35 cellular contexts compared by ENCODE assay signal in genomic region chr15:81334768-81335447, GRCh38. TPM values are rescaled to one million over a fixed set of nuclear protein-coding genes. Genes with fewer than 3 reads are reported as not detected.
DNase-seq lines count a peak whose midpoint lies in the region; ATAC-seq and TF ChIP-seq lines count a peak whose summit lies in the region.
"Had no signal": no experiment of that assay in that cellular context is flagged by ENCODE, and none has a peak within 500 bp of the region (broad histone marks: within the 10 kb centered on the region; RNA-seq: fewer than 3 reads in every experiment).

No MANE protein-coding gene starts in this region.

- peaks cover 0 to 10% (median 0%) of the 10 kb centered on the region in 3 experiments for H3K27me3 ChIP-seq in neuronal stem cell (ENCODE audit: control insufficient read depth in 3 of 3, insufficient read depth in 3 of 3, low read depth in 1 of 3, low read length in 3 of 3)
- H3K27me3 ChIP-seq: colonic mucosa, stomach, tibial nerve had no signal

- TF ChIP-seq CTCF in choroid plexus epithelial cell (conservative IDR thresholded peaks at IDR 0.05; ENCODE audit: low read depth, low read length) = no peak
- TF ChIP-seq CTCF in WTC11 (IDR thresholded peaks at IDR 0.05) = no peak

- no peak overlapping the region for H2BK5ac ChIP-seq in neuronal stem cell (ENCODE audit: low read length)

- no peaks in the 10 kb centered on the region for H3K79me1 ChIP-seq in neuronal stem cell (ENCODE audit: low read depth, low read length)

- no peaks in the 10 kb centered on the region for H3K9me3 Mint-ChIP-seq in WTC11
- H3K9me3 Mint-ChIP-seq: activated T-helper 17 cell treated with anti-CD3 and anti-CD28 coated beads, Interleukin-2, amount 50 U/mL, for 72 hours; immature natural killer cell; naive B cell had no signal

- H3K4ac ChIP-seq in neuronal stem cell (ENCODE audit: low read length) = no peak overlapping the region

- no peak overlapping the region for H2AFZ ChIP-seq in neuronal stem cell (ENCODE audit: low read length)

- no peak overlapping the region for H3K9ac ChIP-seq in neuronal stem cell (ENCODE audit: low read depth, low read length, poor library complexity)

- POLR2A ChIA-PET in WTC11 (lab: Charles Lee) = no interaction called here

- no peaks in the 10 kb centered on the region for H3K4me1 Mint-ChIP-seq in WTC11
- H3K4me1 Mint-ChIP-seq: activated T-helper 17 cell treated with anti-CD3 and anti-CD28 coated beads, Interleukin-2, amount 50 U/mL, for 72 hours; immature natural killer cell had no signal

- no peak overlapping the region for H2BK120ac ChIP-seq in neuronal stem cell (ENCODE audit: low read depth, low read length)

- H3K4me3 Mint-ChIP-seq in WTC11 = no peak overlapping the region
- H3K4me3 Mint-ChIP-seq: activated T-helper 17 cell treated with anti-CD3 and anti-CD28 coated beads, Interleukin-2, amount 50 U/mL, for 72 hours; CD14-positive monocyte; immature natural killer cell; naive B cell had no signal

- H4K8ac ChIP-seq in neuronal stem cell (ENCODE audit: low read depth, low read length) = no peak overlapping the region

- CTCF ChIA-PET in WTC11 (lab: Charles Lee) = interaction anchor here (1.2 to 2.2 kb wide), 3 partner anchors 60 to 76 kb away, joined by 3 to 6 read pairs (median 6); no protein-coding TSS in a partner anchor

- H2BK15ac ChIP-seq in neuronal stem cell (ENCODE audit: low read length) = no peak overlapping the region

- H3K36me3 Mint-ChIP-seq in WTC11 = no peaks in the 10 kb centered on the region
- H3K36me3 Mint-ChIP-seq: CD14-positive monocyte, immature natural killer cell, naive B cell had no signal

- H4K91ac ChIP-seq in neuronal stem cell (ENCODE audit: low read depth, low read length, poor library complexity) = no peak overlapping the region

- H2AK5ac ChIP-seq in neuronal stem cell (ENCODE audit: low read depth, low read length) = no peak overlapping the region

- H3K4me1 ChIP-seq in neuronal stem cell (ENCODE audit: control insufficient read depth in 2 of 2, insufficient read depth in 1 of 2, low read depth in 1 of 2, low read length in 2 of 2) = peaks cover 0 to 2% of the 10 kb centered on the region in 2 donors
- H3K4me1 ChIP-seq: colonic mucosa, psoas muscle, stomach had no signal

- no peaks in the 10 kb centered on the region for H3K9me3 ChIP-seq in neuronal stem cell (replicated peaks in 1 of 2; ENCODE audit: control insufficient read depth in 2 of 2, insufficient read depth in 1 of 2, low read depth in 1 of 2, low read length in 2 of 2)
- H3K9me3 ChIP-seq: colonic mucosa, psoas muscle, stomach, tibial nerve had no signal

- H3K4me2 ChIP-seq in neuronal stem cell (ENCODE audit: insufficient read depth, low read length, poor library complexity, severe bottlenecking) = no peak overlapping the region

- H3K23ac ChIP-seq in neuronal stem cell (ENCODE audit: low read depth, low read length, poor library complexity) = peak overlapping the region; percentile 40

- H3K14ac ChIP-seq in neuronal stem cell (ENCODE audit: low read length) = no peak overlapping the region

- H2BK12ac ChIP-seq in neuronal stem cell (ENCODE audit: low read length) = no peak overlapping the region

- no peak overlapping the region for H3K27ac ChIP-seq in neuronal stem cell (replicated peaks; ENCODE audit: low read length)
- H3K27ac ChIP-seq: colonic mucosa, psoas muscle, stomach, tibial nerve had no signal

- no peak for ATAC-seq in GM21381 (IDR thresholded peaks at IDR 0.05; ENCODE audit: unreplicated experiment)
- no peak for ATAC-seq in WTC11
- ATAC-seq in GM18873 (IDR thresholded peaks at IDR 0.05; ENCODE audit: low FRiP score, unreplicated experiment) = no peak
- ATAC-seq: activated T-helper 17 cell treated with anti-CD3 and anti-CD28 coated beads, Interleukin-2, amount 50 U/mL, for 72 hours; GM12878; HepG2; psoas muscle had no signal

- no peaks in the 10 kb centered on the region for H3K27me3 Mint-ChIP-seq in WTC11 (ENCODE audit: low read depth)
- H3K27me3 Mint-ChIP-seq: activated T-helper 17 cell treated with anti-CD3 and anti-CD28 coated beads, Interleukin-2, amount 50 U/mL, for 72 hours had no signal

- no peak overlapping the region; the same call in 1 of the 2 replicates for H3K27ac Mint-ChIP-seq in WTC11
- H3K27ac Mint-ChIP-seq: activated T-helper 17 cell treated with anti-CD3 and anti-CD28 coated beads, Interleukin-2, amount 50 U/mL, for 72 hours; immature natural killer cell had no signal

- no peaks in the 10 kb centered on the region for H3K36me3 ChIP-seq in neuronal stem cell (replicated peaks in 1 of 2; ENCODE audit: control insufficient read depth in 2 of 2, insufficient read depth in 2 of 2, low read length in 2 of 2)
- H3K36me3 ChIP-seq: colonic mucosa, stomach, tibial nerve had no signal

- H3K18ac ChIP-seq in neuronal stem cell (ENCODE audit: low read length) = peak overlapping the region; percentile 30

- no CpG with 5 or more reads among the region's 10 CpGs for WGBS in neuronal stem cell (ENCODE audit: extremely low coverage in 2 of 2, insufficient read length in 2 of 2, insufficient replicate concordance in 1 of 2), 2 donors

- no peak overlapping the region for H3K4me3 ChIP-seq in choroid plexus epithelial cell (ENCODE audit: low read depth, low read length)
- no peak overlapping the region for H3K4me3 ChIP-seq in neuronal stem cell (ENCODE audit: low read length in 2 of 2)
- H3K4me3 ChIP-seq: colonic mucosa, GM12878, psoas muscle, stomach, tibial nerve had no signal

- DNase-seq in DMS53 treated with DMSO at 0.1 percent for 48 hours (lab: John Stamatoyannopoulos, UW; ENCODE audit: unreplicated experiment) = peak; percentile 69
- peak; percentile 88 for DNase-seq in NCI-H187 treated with DMSO at 0.1 percent for 48 hours (lab: John Stamatoyannopoulos, UW)
- peak; percentile 39 for DNase-seq in choroid plexus epithelial cell (ENCODE audit: low read depth)
- DNase-seq in neuronal stem cell (ENCODE audit: low spot score) = no peak
- no peak for DNase-seq in WTC11 (ENCODE audit: low spot score)
- DNase-seq: activated CD4-positive, alpha-beta T cell treated with anti-CD3 and anti-CD28 coated beads, Interleukin-2, amount 50 U/mL, for 48 hours; activated CD8-positive, alpha-beta memory T cell treated with anti-CD3 and anti-CD28 coated beads, Interleukin-2, amount 50 U/mL, for 48 hours; activated naive CD4-positive, alpha-beta T cell treated with anti-CD3 and anti-CD28 coated beads, Interleukin-2, amount 50 U/mL, for 16 hours; colonic mucosa; EL; foreskin melanocyte; hypothalamus; immature natural killer cell; Karpas-422; naive B cell; NCI-H1694; NCI-H774; occipital lobe; psoas muscle; stomach had no signal

TF ChIP-seq in WTC11, 78 proteins besides CTCF, POLR2A, EP300 and RAD21:
- TF ChIP-seq ZBTB43 (CRISPR knock-in tag; IDR thresholded peaks at IDR 0.05) = no peak
- TF ChIP-seq KAT7 (CRISPR knock-in tag; IDR thresholded peaks at IDR 0.05; ENCODE audit: borderline replicate concordance) = no peak
- TF ChIP-seq E2F1 (CRISPR knock-in tag; IDR thresholded peaks at IDR 0.05) = no peak
- no peak for TF ChIP-seq ZNF416 (CRISPR knock-in tag; IDR thresholded peaks at IDR 0.05)
- no peak for TF ChIP-seq ZNF121 (CRISPR knock-in tag; IDR thresholded peaks at IDR 0.05)
- TF ChIP-seq NR3C1 (CRISPR knock-in tag; conservative IDR thresholded peaks at IDR 0.05; ENCODE audit: low read depth) = no peak

RNA-seq across cellular contexts. Expression of gene STARD5, which starts 11.0 kb away (rescaled TPM):
- 4.0 TPM for polyA plus RNA-seq in neuronal stem cell (2013, experiment 1 of 2)
- polyA plus RNA-seq in neuronal stem cell (2013, experiment 2 of 2) = 3.9 TPM
- total RNA-seq in WTC11 (2021) = 6.3 to 7.2 TPM (median 6.8 TPM) in 3 replicates

RNA-seq across cellular contexts. Expression of gene TMC3, which starts 39.1 kb away (rescaled TPM):
- polyA plus RNA-seq in neuronal stem cell (2013, experiment 1 of 2) = 0.03 TPM
- polyA plus RNA-seq in neuronal stem cell (2013, experiment 2 of 2) = 0.01 TPM
- total RNA-seq in WTC11 (2021) = not detected in 3 replicates
- total RNA-seq: activated T-helper 17 cell treated with anti-CD3 and anti-CD28 coated beads, Interleukin-2, amount 50 U/mL, for 72 hours; bronchial epithelial cell; GM12878; H1; HepG2; left lobe of liver; mesenteric fat pad; psoas muscle; RPMI7951; SK-MEL-5; T-helper 1 cell treated with Interleukin-12 subunit alpha and Interleukin-12 subunit beta and Interleukin-4 antibody, amounts not matched to agents 30 ng/mL and 1 ng/mL, for 36 hours; tibial nerve had no signal
- polyA plus RNA-seq: CD14-positive monocyte, esophagus, H1, HepG2, psoas muscle had no signal

Comparison
In these comparisons a context has a peak if more than half of its experiments do, and no peak if none do; other contexts are left out.
1. DNase-seq: peak in DMS53 treated with DMSO at 0.1 percent for 48 hours (single experiment), NCI-H187 treated with DMSO at 0.1 percent for 48 hours (single experiment) and choroid plexus epithelial cell (single experiment); none in neuronal stem cell (single experiment) and WTC11 (single experiment).